Comparison of ENCODE assay signal across 18 cellular contexts in genomic region chr5:179307006-179307800, GRCh38. TPM values are rescaled to one million over a fixed set of nuclear protein-coding genes. Genes with fewer than 3 reads are reported as not detected.
A peak's percentile ranks its signal among the peaks of the same experiment; 100 is the strongest.
DNase-seq lines count a peak whose midpoint lies in the region; ATAC-seq and TF ChIP-seq lines count a peak whose summit lies in the region.
"Had no signal": no experiment of that assay in that cellular context is flagged by ENCODE, and none has a peak within 500 bp of the region (broad histone marks: within the 10 kb centered on the region; RNA-seq: fewer than 3 reads in every experiment).

No MANE protein-coding gene starts in this region.

- no peaks in the 10 kb centered on the region for H3K4me1 Mint-ChIP-seq in stimulated activated naive CD8-positive, alpha-beta T cell treated with anti-CD3 and anti-CD28 coated beads, Interleukin-15, amount 100 ng/mL, for 72 hours
- H3K4me1 Mint-ChIP-seq in chondrocyte (ENCODE audit: low read depth) = peaks cover 43% of the 10 kb centered on the region
- H3K4me1 Mint-ChIP-seq in T-helper 17 cell = no peaks in the 10 kb centered on the region
- H3K4me1 Mint-ChIP-seq: activated CD4-positive, alpha-beta T cell treated with anti-CD3 and anti-CD28 coated beads for 36 hours; CD4-positive, CD25-positive, alpha-beta regulatory T cell had no signal

- no peak overlapping the region for H3K27ac Mint-ChIP-seq in stimulated activated naive CD8-positive, alpha-beta T cell treated with anti-CD3 and anti-CD28 coated beads, Interleukin-15, amount 100 ng/mL, for 72 hours
- peak overlapping the region; percentile 60 for H3K27ac Mint-ChIP-seq in chondrocyte (ENCODE audit: unreplicated experiment)
- no peak overlapping the region for H3K27ac Mint-ChIP-seq in T-helper 17 cell
- H3K27ac Mint-ChIP-seq: activated CD4-positive, alpha-beta T cell treated with anti-CD3 and anti-CD28 coated beads for 36 hours; activated naive CD8-positive, alpha-beta T cell; CD4-positive, CD25-positive, alpha-beta regulatory T cell; effector memory CD8-positive, alpha-beta T cell had no signal

- H3K36me3 ChIP-seq in osteoblast (ENCODE audit: insufficient read depth, low read length) = peaks cover 3% of the 10 kb centered on the region
- no peaks in the 10 kb centered on the region for H3K36me3 ChIP-seq in aorta (ENCODE audit: control insufficient read depth in 1 of 2, insufficient read depth in 2 of 2, low read length in 1 of 2)
- H3K36me3 ChIP-seq: right atrium auricular region had no signal

- no peaks in the 10 kb centered on the region for H3K9me3 ChIP-seq in osteoblast (ENCODE audit: low read depth, low read length)
- H3K9me3 ChIP-seq in aorta (ENCODE audit: control insufficient read depth, low read length) = no peaks in the 10 kb centered on the region
- H3K9me3 ChIP-seq in T-helper 17 cell (ENCODE audit: control insufficient read depth, low read length, poor library complexity, severe bottlenecking) = no peaks in the 10 kb centered on the region

- H3K27me3 ChIP-seq in osteoblast (ENCODE audit: insufficient read depth, low read length) = no peaks in the 10 kb centered on the region
- no peaks in the 10 kb centered on the region for H3K27me3 ChIP-seq in aorta (ENCODE audit: control insufficient read depth in 1 of 2, insufficient read depth in 2 of 2, low read length in 1 of 2)
- H3K27me3 ChIP-seq: right atrium auricular region had no signal

- intact Hi-C loops in aorta (cut with DNase I) = no loop called here

- peaks cover 0 to 45% of the 10 kb centered on the region in 2 donors for H3K9me3 Mint-ChIP-seq in stimulated activated naive CD8-positive, alpha-beta T cell treated with anti-CD3 and anti-CD28 coated beads, Interleukin-15, amount 100 ng/mL, for 72 hours
- H3K9me3 Mint-ChIP-seq in chondrocyte (ENCODE audit: low read depth) = peaks cover 23% of the 10 kb centered on the region

- H3K4me1 ChIP-seq in osteoblast (ENCODE audit: insufficient read depth, low read length) (peaks cover 52% of the 10 kb centered on the region), aorta (ENCODE audit: control insufficient read depth in 1 of 2, insufficient read depth in 2 of 2, low read length in 2 of 2) (no peaks in the 10 kb centered on the region)

- peaks cover 90% of the 10 kb centered on the region for H3K79me2 ChIP-seq in osteoblast (ENCODE audit: insufficient read depth, low read length)

- H3K27me3 Mint-ChIP-seq in stimulated activated naive CD8-positive, alpha-beta T cell treated with anti-CD3 and anti-CD28 coated beads, Interleukin-15, amount 100 ng/mL, for 72 hours = no peaks in the 10 kb centered on the region
- H3K27me3 Mint-ChIP-seq in chondrocyte (ENCODE audit: low read depth) (no peaks in the 10 kb centered on the region), T-helper 17 cell (peaks cover 4% of the 10 kb centered on the region)
- H3K27me3 Mint-ChIP-seq: activated CD4-positive, alpha-beta T cell treated with anti-CD3 and anti-CD28 coated beads for 36 hours; CD4-positive, CD25-positive, alpha-beta regulatory T cell had no signal

- no peak overlapping the region for H3K4me3 ChIP-seq in osteoblast (ENCODE audit: insufficient read depth, low read length)
- no peak overlapping the region for H3K4me3 ChIP-seq in aorta (ENCODE audit: low read length in 2 of 2)
- H3K4me3 ChIP-seq: right atrium auricular region had no signal

- no peak for TF ChIP-seq CTCF in chondrocyte (IDR thresholded peaks at IDR 0.05)
- no peak for TF ChIP-seq CTCF in osteoblast (IDR thresholded peaks at IDR 0.05; ENCODE audit: extremely low read depth, low read depth, low read length)

- H3K36me3 Mint-ChIP-seq in chondrocyte (ENCODE audit: low read depth) = peaks cover 3% of the 10 kb centered on the region
- no peaks in the 10 kb centered on the region for H3K36me3 Mint-ChIP-seq in T-helper 17 cell (ENCODE audit: low read depth)
- H3K36me3 Mint-ChIP-seq: CD4-positive, CD25-positive, alpha-beta regulatory T cell had no signal

- H2AFZ ChIP-seq in osteoblast (ENCODE audit: low read length) = no peak overlapping the region

- 93% methylated on average over 26 to 29 of the region's 29 CpGs for WGBS in aorta, 2 donors

- H3K4me3 Mint-ChIP-seq in stimulated activated naive CD8-positive, alpha-beta T cell treated with anti-CD3 and anti-CD28 coated beads, Interleukin-15, amount 100 ng/mL, for 72 hours = no peak overlapping the region
- H3K4me3 Mint-ChIP-seq in chondrocyte (ENCODE audit: unreplicated experiment) (no peak overlapping the region), T-helper 17 cell (no peak overlapping the region)
- H3K4me3 Mint-ChIP-seq: activated CD4-positive, alpha-beta T cell treated with anti-CD3 and anti-CD28 coated beads for 36 hours; activated naive CD8-positive, alpha-beta T cell; CD4-positive, CD25-positive, alpha-beta regulatory T cell; effector memory CD8-positive, alpha-beta T cell had no signal

- H3K4me2 ChIP-seq in osteoblast (ENCODE audit: insufficient read depth, low read length) = no peak overlapping the region

- DNase-seq in stimulated activated naive CD8-positive, alpha-beta T cell treated with anti-CD3 and anti-CD28 coated beads, Interleukin-15, amount 100 ng/mL, for 72 hours = no peak
- DNase-seq in stimulated activated naive CD8-positive, alpha-beta T cell treated with anti-CD3 and anti-CD28 coated beads, Interleukin-15, Interleukin-2, amounts not matched to agents 100 U/mL and 50 U/mL, for 24 hours = no peak
- peak; percentile 86 for DNase-seq in chondrocyte (ENCODE audit: low spot score)
- DNase-seq in osteoblast (ENCODE audit: insufficient read length, low spot score, missing footprints) = peak; percentile 42
- peak; percentile 38 to 65 for DNase-seq in aorta
- DNase-seq in epidermal melanocyte (ENCODE audit: insufficient read length, low spot score) = no peak
- no peak for DNase-seq in T-helper 17 cell
- DNase-seq: activated CD4-positive, alpha-beta T cell treated with anti-CD3 and anti-CD28 coated beads for 36 hours; CD4-positive, CD25-positive, alpha-beta regulatory T cell; DMS153; effector memory CD8-positive, alpha-beta T cell; NCI-H2107; NCI-H524 treated with DMSO at 0.1 percent for 48 hours; occipital lobe had no signal

- H3K27ac ChIP-seq in osteoblast (ENCODE audit: low read depth, low read length) = peak overlapping the region; percentile 99
- H3K27ac ChIP-seq in aorta (ENCODE audit: low read depth in 1 of 2, low read length in 2 of 2) = no peak overlapping the region
- H3K27ac ChIP-seq: right atrium auricular region, RWPE1 had no signal

- peak; percentile 20 for ATAC-seq in stimulated activated naive CD8-positive, alpha-beta T cell treated with anti-CD3 and anti-CD28 coated beads, Interleukin-15, amount 100 ng/mL, for 72 hours
- no peak for ATAC-seq in stimulated activated naive CD8-positive, alpha-beta T cell treated with anti-CD3 and anti-CD28 coated beads, Interleukin-15, Interleukin-2, amounts not matched to agents 100 U/mL and 50 U/mL, for 24 hours
- no peak for ATAC-seq in aorta (ENCODE audit: low FRiP score)
- no peak for ATAC-seq in GM19455 (IDR thresholded peaks at IDR 0.05; ENCODE audit: unreplicated experiment)
- no peak for ATAC-seq in T-helper 17 cell
- ATAC-seq: activated CD4-positive, alpha-beta T cell treated with anti-CD3 and anti-CD28 coated beads for 36 hours; effector memory CD8-positive, alpha-beta T cell had no signal

- H4K20me1 ChIP-seq in osteoblast (ENCODE audit: insufficient read depth, low read length) = peaks cover 5% of the 10 kb centered on the region

RNA-seq across cellular contexts. Expression of gene ADAMTS2, which starts 38.1 kb away (rescaled TPM):
- total RNA-seq in chondrocyte (17.9 to 93.2 TPM (median 91.2 TPM) in 3 replicates), osteoblast (144 and 203 TPM in 2 replicates), aorta (10 to 100 TPM; 24.5 to 49.8 TPM), T-helper 17 cell (not detected)
- 10 to 100 TPM in 1 of 2 donors, 1 to 10 TPM in 1; 4.8 to 39.5 TPM for polyA plus RNA-seq in aorta
- total RNA-seq: activated CD4-positive, alpha-beta T cell treated with anti-CD3 and anti-CD28 coated beads for 36 hours; CD4-positive, CD25-positive, alpha-beta regulatory T cell had no signal

Comparison
In these comparisons a context has a peak if more than half of its experiments do, and no peak if none do; other contexts are left out.
1. DNase-seq: peak in chondrocyte (single experiment), osteoblast (single experiment) and aorta (2 of 2); none in stimulated activated naive CD8-positive, alpha-beta T cell treated with anti-CD3 and anti-CD28 coated beads, Interleukin-15, amount 100 ng/mL, for 72 hours (0 of 2), stimulated activated naive CD8-positive, alpha-beta T cell treated with anti-CD3 and anti-CD28 coated beads, Interleukin-15, Interleukin-2, amounts not matched to agents 100 U/mL and 50 U/mL, for 24 hours (single experiment), epidermal melanocyte (single experiment) and T-helper 17 cell (0 of 3).
2. RNA of gene ADAMTS2, which starts 38.1 kb away (total RNA-seq): 144 to 203 TPM in osteoblast, 17.9 to 93.2 TPM in chondrocyte and 24.5 to 49.8 TPM in aorta; not detected in T-helper 17 cell; every median in the first group is over 10 times any median in the second.